4 cellular contexts compared by ENCODE assay signal in the genomic region with DNA sequence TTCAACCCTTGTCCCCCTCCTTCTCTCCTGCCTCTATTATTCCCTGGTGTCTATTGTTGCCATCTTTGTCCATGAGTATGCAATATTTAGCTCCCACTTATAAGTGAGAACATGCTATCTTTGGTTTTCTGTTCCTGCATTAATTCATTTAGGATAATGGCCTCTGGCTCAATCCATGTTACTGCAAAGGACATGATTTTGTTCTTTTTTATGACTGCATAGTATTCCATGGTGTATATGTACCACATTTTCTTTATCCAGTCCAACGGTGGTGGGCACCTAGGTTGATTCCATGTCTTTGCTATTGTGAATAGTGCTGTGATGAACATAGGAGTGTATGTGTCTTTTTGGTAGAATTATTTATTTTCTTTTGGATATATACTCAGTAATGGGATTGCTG. TPM values are rescaled to one million over a fixed set of nuclear protein-coding genes. Genes with fewer than 3 reads are reported as not detected.
"Had no signal": no experiment of that assay in that cellular context is flagged by ENCODE, and none has a peak within 500 bp of the region (broad histone marks: within the 10 kb centered on the region; RNA-seq: fewer than 3 reads in every experiment).

No MANE protein-coding gene starts in this region.

RNA-seq across cellular contexts. Expression of a gene that starts 33.4 kb away (rescaled TPM):
- total RNA-seq: LHCN-M2, M059J, MCF 10A, NCI-H460 had no signal
